Comparison of ENCODE assay signal across 36 cellular contexts in the genomic region with DNA sequence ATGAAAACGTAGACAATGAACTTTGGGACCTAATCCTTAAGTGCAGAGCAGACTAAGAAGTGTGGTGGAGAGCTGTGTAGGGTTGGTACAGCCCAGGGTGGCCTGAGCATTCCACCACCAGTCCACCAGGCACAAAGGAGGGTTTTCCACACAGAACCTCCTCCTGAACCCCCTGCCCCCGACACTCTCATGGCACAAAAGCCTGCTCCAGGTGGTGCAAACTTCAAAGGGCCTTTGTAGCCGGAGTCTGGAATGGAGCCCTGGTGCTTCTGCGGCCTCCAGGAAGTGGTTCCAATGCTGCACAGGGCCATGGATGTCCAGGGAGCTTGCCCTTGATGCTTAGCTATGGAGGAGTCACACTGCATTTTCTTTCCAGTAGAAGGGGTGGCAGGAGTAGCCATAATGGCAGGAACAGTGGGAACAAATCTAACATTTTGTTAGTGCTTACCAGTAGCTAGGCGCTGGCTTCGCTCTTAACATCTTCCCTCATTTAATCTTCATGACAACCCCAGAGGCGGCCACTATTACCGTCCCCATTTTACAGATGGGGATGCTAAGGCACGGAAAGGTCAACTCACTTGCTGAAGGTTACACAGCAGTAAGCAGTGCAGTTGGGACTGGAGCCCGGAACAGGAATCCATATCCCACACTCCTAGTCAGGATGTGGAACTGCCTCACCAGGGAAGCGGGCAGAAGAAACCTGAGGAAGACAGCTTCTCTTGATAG.
DNase-seq lines count a peak whose midpoint lies in the region; ATAC-seq, FAIRE-seq and TF ChIP-seq lines count a peak whose summit lies in the region.
"Had no signal": no experiment of that assay in that cellular context is flagged by ENCODE, and none has a peak within 500 bp of the region (broad histone marks: within the 10 kb centered on the region; RNA-seq: fewer than 3 reads in every experiment).

No MANE protein-coding gene starts in this region.

- H3K9me1 ChIP-seq in IMR-90 (ENCODE audit: insufficient read depth, low read length): peaks cover 33% of the 10 kb centered on the region

- H3K27me3 Mint-ChIP-seq in astrocyte (ENCODE audit: low read depth, unreplicated experiment) (no peaks in the 10 kb centered on the region), osteocyte (ENCODE audit: unreplicated experiment) (no peaks in the 10 kb centered on the region)
- H3K27me3 Mint-ChIP-seq: CD4-positive, CD25-positive, alpha-beta regulatory T cell; central memory CD8-positive, alpha-beta T cell had no signal

- H2BK20ac ChIP-seq in IMR-90 (ENCODE audit: low read depth, low read length): peak overlapping the region; percentile 57; the same call in 1 of the 2 replicates

- peak overlapping the region; percentile 26; the same call in 2 of the 3 replicates for H2BK15ac ChIP-seq in IMR-90 (ENCODE audit: low read depth, low read length)

- H3K36me3 ChIP-seq in IMR-90 (ENCODE audit: control insufficient read depth, insufficient read depth, low read length): peaks cover 9% of the 10 kb centered on the region; the same call in 1 of the 2 replicates
- H3K36me3 ChIP-seq in astrocyte (ENCODE audit: insufficient read depth, low read length): no peaks in the 10 kb centered on the region
- no peaks in the 10 kb centered on the region for H3K36me3 ChIP-seq in psoas muscle (ENCODE audit: insufficient read depth in 1 of 2, low read depth in 1 of 2)

- peaks cover 45% of the 10 kb centered on the region for H3K79me2 ChIP-seq in astrocyte (ENCODE audit: insufficient read depth, low read length)

- H3K4me3 ChIP-seq in IMR-90 (ENCODE audit: insufficient read depth, low read depth, low read length) (no peak overlapping the region), astrocyte (ENCODE audit: insufficient read depth, low read depth, low read length) (peak overlapping the region; percentile 6), psoas muscle (no peak overlapping the region)
- H3K4me3 ChIP-seq: esophagus squamous epithelium, lung, mucosa of descending colon, PC-9, smooth muscle cell, tibial artery had no signal

- H3K79me1 ChIP-seq in IMR-90 (ENCODE audit: low read depth in 1 of 2, low read length in 2 of 2): peaks cover 49 to 73% of the 10 kb centered on the region in 2 experiments

- peak overlapping the region; percentile 65 for H2BK5ac ChIP-seq in IMR-90 (ENCODE audit: low read depth, low read length, poor library complexity, severe bottlenecking)

- peak overlapping the region in 1 of 2 experiments; percentile 72; a peak in 2 of 4 replicates for H4K8ac ChIP-seq in IMR-90 (ENCODE audit: low read depth in 2 of 2, low read length in 2 of 2)

- CTCF ChIA-PET in IMR-90 (lab: Yijun Ruan, JAX): no interaction called here

- no peaks in the 10 kb centered on the region for H3K9me3 Mint-ChIP-seq in astrocyte (ENCODE audit: unreplicated experiment)
- no peaks in the 10 kb centered on the region for H3K9me3 Mint-ChIP-seq in osteocyte (ENCODE audit: unreplicated experiment)
- H3K9me3 Mint-ChIP-seq: activated naive CD8-positive, alpha-beta T cell treated with anti-CD3 and anti-CD28 coated beads, Interleukin-2, amount 10 ng/mL, durations not matched to agents 7 days and 5 days; CD4-positive, CD25-positive, alpha-beta regulatory T cell; central memory CD8-positive, alpha-beta T cell; natural killer cell; T-helper 1 cell treated with Interleukin-12 subunit alpha and Interleukin-12 subunit beta and Interleukin-4 antibody, amounts not matched to agents 30 μg/mL and 1 μg/mL, for 36 hours had no signal

- H4K20me1 ChIP-seq in IMR-90 (ENCODE audit: insufficient read depth, low read length) (0 out of 2 replicates have a peak, but pooled peaks cover 2% of the 10 kb centered on the region), astrocyte (ENCODE audit: insufficient read depth, low read length) (no peaks in the 10 kb centered on the region)

- TF ChIP-seq POLR2A in IMR-90 (IDR thresholded peaks at IDR 0.05; ENCODE audit: low read depth, low read length): no peak

- H2AK5ac ChIP-seq in IMR-90 (ENCODE audit: low read depth, low read length): peak overlapping the region; percentile 88; the same call in 1 of the 2 replicates

- H3K4me1 Mint-ChIP-seq in astrocyte (ENCODE audit: low read depth, unreplicated experiment) (peaks cover 65% of the 10 kb centered on the region), osteocyte (ENCODE audit: unreplicated experiment) (peaks cover 67% of the 10 kb centered on the region)

- H3K27ac Mint-ChIP-seq in astrocyte (ENCODE audit: unreplicated experiment): peak overlapping the region; percentile 34
- H3K27ac Mint-ChIP-seq in osteocyte (ENCODE audit: unreplicated experiment): no peak overlapping the region
- H3K27ac Mint-ChIP-seq: activated naive CD8-positive, alpha-beta T cell treated with anti-CD3 and anti-CD28 coated beads, Interleukin-2, amount 10 ng/mL, durations not matched to agents 7 days and 5 days; natural killer cell; T-helper 1 cell treated with Interleukin-12 subunit alpha and Interleukin-12 subunit beta and Interleukin-4 antibody, amounts not matched to agents 30 μg/mL and 1 μg/mL, for 36 hours had no signal

- H3K4me3 Mint-ChIP-seq in astrocyte (ENCODE audit: unreplicated experiment) (no peak overlapping the region), osteocyte (ENCODE audit: unreplicated experiment) (no peak overlapping the region)
- H3K4me3 Mint-ChIP-seq: activated naive CD8-positive, alpha-beta T cell treated with anti-CD3 and anti-CD28 coated beads, Interleukin-2, amount 10 ng/mL, durations not matched to agents 7 days and 5 days; CD4-positive, CD25-positive, alpha-beta regulatory T cell; central memory CD8-positive, alpha-beta T cell; natural killer cell; T-helper 1 cell treated with Interleukin-12 subunit alpha and Interleukin-12 subunit beta and Interleukin-4 antibody, amounts not matched to agents 30 μg/mL and 1 μg/mL, for 36 hours had no signal

- H3K9ac ChIP-seq in IMR-90 (ENCODE audit: low read depth, low read length): no peak overlapping the region
- peak overlapping the region; percentile 1 for H3K9ac ChIP-seq in astrocyte (ENCODE audit: low read length)
- H3K9ac ChIP-seq: KMS-11 had no signal

- no peak for FAIRE-seq in astrocyte (lab: Jason Lieb, UNC)
- FAIRE-seq: D721Med, endometrium, TTC549 had no signal

- peak overlapping the region; percentile 32 for H2BK120ac ChIP-seq in IMR-90 (ENCODE audit: low read depth, low read length)

- H3K4me1 ChIP-seq in IMR-90 (ENCODE audit: control insufficient read depth, insufficient read depth, low read length) (peaks cover 28% of the 10 kb centered on the region), astrocyte (ENCODE audit: insufficient read depth, low read length) (peaks cover 47% of the 10 kb centered on the region), psoas muscle (peaks cover 92% of the 10 kb centered on the region)

- peak overlapping the region; percentile 86 for H3K4ac ChIP-seq in IMR-90 (ENCODE audit: low read depth, low read length)

- H3K14ac ChIP-seq in IMR-90 (replicated peaks; ENCODE audit: low read depth, low read length): 0 out of 2 replicates have a peak overlapping the region, but pooled peaks have one; percentile 79

- H4K5ac ChIP-seq in IMR-90 (ENCODE audit: low read depth, low read length): no peak overlapping the region

- no peak overlapping the region for H3K23ac ChIP-seq in IMR-90 (ENCODE audit: low read depth, low read length)

- in situ Hi-C loops in IMR-90 (cut with MboI; ENCODE audit: low sequenced_read_pairs): no loop called here

- WGBS in IMR-90 (ENCODE audit: extremely low coverage in 2 of 2, insufficient read length in 1 of 2), 2 experiments: 85% methylated on average over 4 of the region's 11 CpGs; no CpG with 5 or more reads in 1 of the 2 experiments
- WGBS in psoas muscle, 3 donors: 76 to 89% (median 78%) methylated on average over 11 of the region's 11 CpGs

- no peak overlapping the region for H2AFZ ChIP-seq in IMR-90 (replicated peaks; ENCODE audit: low read length, poor library complexity)
- no peak overlapping the region for H2AFZ ChIP-seq in astrocyte (ENCODE audit: low read depth, low read length)
- H2AFZ ChIP-seq: PC-9 had no signal

- ATAC-seq in IMR-90 (ENCODE audit: low read depth) (no peak), psoas muscle (no peak)
- ATAC-seq: mucosa of descending colon; natural killer cell; SK-N-SH treated with all-trans-retinoic acid at 6 μM for 48 hours; stimulated activated naive CD8-positive, alpha-beta T cell treated with anti-CD3 and anti-CD28 coated beads, Interleukin-15, Interleukin-2, amounts not matched to agents 100 U/mL and 50 U/mL, for 24 hours had no signal

- peak overlapping the region; percentile 12; the same call in 1 of the 2 replicates for H4K91ac ChIP-seq in IMR-90 (ENCODE audit: insufficient read depth, low read depth, low read length)

- no TSS peak for BruUV-seq in IMR-90 (replicated peaks; lab: Mats Ljungman, UMichigan)

- H2AK9ac ChIP-seq in IMR-90 (replicated peaks; ENCODE audit: low read depth, low read length, poor library complexity): peak overlapping the region; percentile 74

- no peak overlapping the region for H3K27ac ChIP-seq in IMR-90 (ENCODE audit: insufficient read depth, low read length)
- peak overlapping the region; percentile 49 for H3K27ac ChIP-seq in astrocyte (ENCODE audit: low read depth, low read length)
- peak overlapping the region; percentile 89 for H3K27ac ChIP-seq in psoas muscle
- peak overlapping the region; percentile 39 for H3K27ac ChIP-seq in temporal lobe (ENCODE audit: low read depth, low read length)
- H3K27ac ChIP-seq: esophagus squamous epithelium, KMS-11, PC-9, tibial artery had no signal

- dilution Hi-C loops in IMR-90 (cut with HindIII; ENCODE audit: low sequenced_read_pairs, unreplicated experiment): no loop called here

- TF ChIP-seq CTCF in IMR-90 (conservative IDR thresholded peaks at IDR 0.05; ENCODE audit: low read depth, low read length) (no peak), astrocyte (IDR thresholded peaks at IDR 0.05; ENCODE audit: insufficient read depth, low read depth, low read length) (no peak), psoas muscle (IDR thresholded peaks at IDR 0.05) (no peak), osteocyte (IDR thresholded peaks at IDR 0.05) (no peak)

- H3K18ac ChIP-seq in IMR-90 (ENCODE audit: low read depth, low read length): peak overlapping the region; percentile 26; the same call in 1 of the 2 replicates

- no peak for DNase-seq in IMR-90
- no peak for DNase-seq in astrocyte (ENCODE audit: low read depth)
- no peak for DNase-seq in psoas muscle
- no peak for DNase-seq in kidney glomerular epithelial cell (lab: John Stamatoyannopoulos, UW)
- DNase-seq in osteocyte (ENCODE audit: extremely low spot score, unreplicated experiment): no peak
- DNase-seq in NCI-H187 (lab: John Stamatoyannopoulos, UW): no peak
- DNase-seq: activated CD4-positive, alpha-beta T cell treated with anti-CD3 and anti-CD28 coated beads, Interleukin-2, amount 50 U/mL, for 1 hour; activated CD4-positive, CD25-positive, alpha-beta regulatory T cell; activated gamma-delta T cell treated with Interleukin-2 at 50 U/mL for 16 hours; activated naive CD8-positive, alpha-beta T cell treated with anti-CD3 and anti-CD28 coated beads, Interleukin-2, amount 10 ng/mL, durations not matched to agents 7 days and 5 days; activated T-cell treated with anti-CD3 and anti-CD28 coated beads, Interleukin-2, amount 50 U/mL, for 1 hour; aorta; CD4-positive, CD25-positive, alpha-beta regulatory T cell; esophagus squamous epithelium; foreskin melanocyte; mucosa of descending colon; natural killer cell; NCI-H1417; NCI-H2029 treated with DMSO at 0.1 percent for 48 hours; NCI-H526 treated with DMSO at 0.1 percent for 48 hours; occipital lobe; PC-9; Right ventricle myocardium superior; stimulated activated CD4-positive, alpha-beta T cell treated with anti-CD3 and anti-CD28 coated beads, Interleukin-1b, Interleukin-23, amount 100 ng/mL, for 48 hours; stimulated activated naive CD8-positive, alpha-beta T cell treated with anti-CD3 and anti-CD28 coated beads, Interleukin-15, Interleukin-2, amounts not matched to agents 100 U/mL and 50 U/mL, for 24 hours had no signal

- POLR2A ChIA-PET in IMR-90 (lab: Charles Lee; ENCODE audit: unreplicated experiment): no interaction called here

- H3K27me3 ChIP-seq in IMR-90 (ENCODE audit: control insufficient read depth, insufficient read depth, low read length) (no peaks in the 10 kb centered on the region), astrocyte (ENCODE audit: insufficient read depth, low read length) (no peaks in the 10 kb centered on the region), psoas muscle (ENCODE audit: insufficient read depth in 3 of 3, low read length in 2 of 3) (no peaks in the 10 kb centered on the region)
- H3K27me3 ChIP-seq: esophagus squamous epithelium, tibial artery had no signal

- intact Hi-C loops in IMR-90 (cut with micrococcal nuclease) (no loop called here), psoas muscle (cut with DNase I) (no loop called here)

- peaks cover 20% of the 10 kb centered on the region for H3K36me3 Mint-ChIP-seq in astrocyte (ENCODE audit: low read depth, unreplicated experiment)
- peaks cover 16% of the 10 kb centered on the region for H3K36me3 Mint-ChIP-seq in osteocyte (ENCODE audit: unreplicated experiment)
- H3K36me3 Mint-ChIP-seq: activated naive CD8-positive, alpha-beta T cell treated with anti-CD3 and anti-CD28 coated beads, Interleukin-2, amount 10 ng/mL, durations not matched to agents 7 days and 5 days; natural killer cell had no signal

- TF ChIP-seq RAD21 in IMR-90 (IDR thresholded peaks at IDR 0.05; ENCODE audit: low read length): no peak

- H3K4me2 ChIP-seq in IMR-90 (ENCODE audit: low read depth, low read length) (no peak overlapping the region), astrocyte (ENCODE audit: low read length) (peak overlapping the region; percentile 30)
- H3K4me2 ChIP-seq: KMS-11, PC-9, smooth muscle cell had no signal

- no peaks in the 10 kb centered on the region for H3K9me3 ChIP-seq in IMR-90 (ENCODE audit: control insufficient read depth, insufficient read depth, low read length)
- no peaks in the 10 kb centered on the region for H3K9me3 ChIP-seq in astrocyte (ENCODE audit: insufficient read depth, low read depth, low read length)
- no peaks in the 10 kb centered on the region for H3K9me3 ChIP-seq in psoas muscle
- H3K9me3 ChIP-seq: esophagus squamous epithelium, mucosa of descending colon, tibial artery had no signal

- no peak overlapping the region for H3K56ac ChIP-seq in IMR-90 (ENCODE audit: extremely low read depth, insufficient read depth, low read length)
